ENCODE assay signal across 25 cellular contexts in genomic region chr20:46150982-46151381, GRCh38. TPM values are rescaled to one million over a fixed set of nuclear protein-coding genes. Genes with fewer than 3 reads are reported as not detected.
DNase-seq lines count a peak whose midpoint lies in the region; ATAC-seq, FAIRE-seq and TF ChIP-seq lines count a peak whose summit lies in the region.
"Had no signal": no experiment of that assay in that cellular context is flagged by ENCODE, and none has a peak within 500 bp of the region (broad histone marks: within the 10 kb centered on the region; RNA-seq: fewer than 3 reads in every experiment).

No MANE protein-coding gene starts in this region.

- H3K4me1 Mint-ChIP-seq in nephron progenitor cell, result peaks cover 48% of the 10 kb centered on the region
- H3K4me1 Mint-ChIP-seq in stimulated activated memory B cell treated with anti-CD40 and anti-IgM and Interleukin-4, amounts not matched to agents 10 μg/mL and 1 μg/mL and 100 μg/mL, for 72 hours, result no peaks in the 10 kb centered on the region
- H3K4me1 Mint-ChIP-seq: B cell had no signal

- H2BK15ac ChIP-seq in H1 (ENCODE audit: low read length), result peak overlapping the region; percentile 14; the same call in 1 of the 2 replicates

- TF ChIP-seq RAD21 in H1 (IDR thresholded peaks at IDR 0.05 in 1 of 2, conservative IDR thresholded peaks at IDR 0.05 in 1 of 2; ENCODE audit: low read depth in 2 of 2, low read length in 2 of 2), result no peak

- no peak overlapping the region for H3K18ac ChIP-seq in H1 (ENCODE audit: extremely low read depth, low read length)

- no peak overlapping the region for H3K9ac ChIP-seq in H1 (replicated peaks in 1 of 4; ENCODE audit: extremely low read depth in 1 of 4, low read depth in 3 of 4, low read length in 3 of 4)
- H3K9ac ChIP-seq: GM23248 had no signal

- peak overlapping the region; percentile 3 for H4K91ac ChIP-seq in H1 (replicated peaks; ENCODE audit: insufficient read length, low read length)

- H3K14ac ChIP-seq in H1 (ENCODE audit: insufficient read length), result no peak overlapping the region

- no peak for FAIRE-seq in H1 (lab: Jason Lieb, UNC)

- TF ChIP-seq EP300 in H1 (IDR thresholded peaks at IDR 0.05; ENCODE audit: borderline replicate concordance in 1 of 2, low read depth in 2 of 2, low read length in 2 of 2) (no peak), tibial nerve (IDR thresholded peaks at IDR 0.05) (no peak)

- H3K27ac Mint-ChIP-seq in nephron progenitor cell, result no peak overlapping the region
- H3K27ac Mint-ChIP-seq in stimulated activated memory B cell treated with anti-CD40 and anti-IgM and Interleukin-4, amounts not matched to agents 10 μg/mL and 1 μg/mL and 100 μg/mL, for 72 hours, result no peak overlapping the region
- H3K27ac Mint-ChIP-seq: B cell, HFFc6 had no signal

- CTCF ChIA-PET in H1 (lab: Charles Lee; ENCODE audit: partially characterized antibody), result interaction anchor here (0.6 to 21.6 kb wide), 18 partner anchors 9 to 237 kb away, joined by 3 to 233 read pairs (median 8); no protein-coding TSS in a partner anchor

- H3K56ac ChIP-seq in H1 (replicated peaks; ENCODE audit: insufficient read length, low read depth, low read length), result no peak overlapping the region

- TF ChIP-seq CTCF in H1 (IDR thresholded peaks at IDR 0.05; ENCODE audit: control extremely low read depth in 1 of 3, insufficient read depth in 1 of 3, low read depth in 1 of 3, low read length in 3 of 3), result no peak
- no peak for TF ChIP-seq CTCF in nephron progenitor cell (IDR thresholded peaks at IDR 0.05)
- TF ChIP-seq CTCF in tibial nerve (IDR thresholded peaks at IDR 0.05), result no peak

- H3K9me3 Mint-ChIP-seq in nephron progenitor cell, result no peaks in the 10 kb centered on the region
- no peaks in the 10 kb centered on the region for H3K9me3 Mint-ChIP-seq in stimulated activated memory B cell treated with anti-CD40 and anti-IgM and Interleukin-4, amounts not matched to agents 10 μg/mL and 1 μg/mL and 100 μg/mL, for 72 hours
- H3K9me3 Mint-ChIP-seq: HFFc6 had no signal

- H3K23me2 ChIP-seq in H1 (ENCODE audit: low read depth, low read length), result no peaks in the 10 kb centered on the region

- H2BK5ac ChIP-seq in H1 (ENCODE audit: low read depth, low read length), result no peak overlapping the region

- H3K36me3 ChIP-seq in H1 (ENCODE audit: control insufficient read depth in 2 of 4, insufficient read depth in 4 of 4, low read length in 3 of 4) (no peaks in the 10 kb centered on the region), tibial nerve (no peaks in the 10 kb centered on the region)
- H3K36me3 ChIP-seq: HAP-1, SJSA1 had no signal

- H3K79me2 ChIP-seq in H1 (ENCODE audit: control insufficient read depth in 1 of 2, insufficient read depth in 2 of 2, low read length in 2 of 2), result no peaks in the 10 kb centered on the region

- H3K4me2 ChIP-seq in H1 (ENCODE audit: insufficient read depth in 1 of 2, low read depth in 2 of 2, low read length in 2 of 2), result no peak overlapping the region

- H2BK120ac ChIP-seq in H1 (replicated peaks; ENCODE audit: low read depth, low read length), result no peak overlapping the region

- H3K27me3 ChIP-seq in H1 (replicated peaks in 1 of 4; ENCODE audit: control insufficient read depth in 3 of 4, extremely low read depth in 1 of 4, insufficient read depth in 3 of 4, low read length in 3 of 4) (no peaks in the 10 kb centered on the region), tibial nerve (peaks cover 0 to 25% of the 10 kb centered on the region in 2 donors)

- no peaks in the 10 kb centered on the region for H3K9me3 ChIP-seq in H1 (ENCODE audit: insufficient read depth in 2 of 2, low read depth in 1 of 2, low read length in 1 of 2)
- H3K9me3 ChIP-seq in tibial nerve, result no peaks in the 10 kb centered on the region
- H3K9me3 ChIP-seq: HAP-1, SJSA1 had no signal

- 93% methylated on average over 5 of the region's 5 CpGs; no CpG with 5 or more reads in 1 of the 2 experiments for WGBS in H1 (ENCODE audit: extremely low coverage in 1 of 2, insufficient coverage in 1 of 2, insufficient read length in 1 of 2, insufficient replicate concordance in 2 of 2, low coverage in 1 of 2, low lambda C conversion rate in 2 of 2, missing lambda C conversion rate in 1 of 2), 2 experiments
- WGBS in tibial nerve, 2 donors, result 48 to 60% methylated on average over 5 of the region's 5 CpGs

- peaks cover 30% of the 10 kb centered on the region for H3K27me3 Mint-ChIP-seq in nephron progenitor cell (ENCODE audit: low read depth, poor library complexity)
- H3K27me3 Mint-ChIP-seq in stimulated activated memory B cell treated with anti-CD40 and anti-IgM and Interleukin-4, amounts not matched to agents 10 μg/mL and 1 μg/mL and 100 μg/mL, for 72 hours, result peaks cover 17% of the 10 kb centered on the region

- ATAC-seq in stimulated activated memory B cell treated with anti-CD40 and anti-IgM and Interleukin-4, amounts not matched to agents 10 μg/mL and 1 μg/mL and 100 μg/mL, for 72 hours, result peak; percentile 10

- no peak overlapping the region for H2BK12ac ChIP-seq in H1 (ENCODE audit: low read depth, low read length)

- H3K4me3 Mint-ChIP-seq in nephron progenitor cell, result no peak overlapping the region
- no peak overlapping the region for H3K4me3 Mint-ChIP-seq in stimulated activated memory B cell treated with anti-CD40 and anti-IgM and Interleukin-4, amounts not matched to agents 10 μg/mL and 1 μg/mL and 100 μg/mL, for 72 hours
- H3K4me3 Mint-ChIP-seq: B cell, HFFc6 had no signal

- no peaks in the 10 kb centered on the region for H3K79me1 ChIP-seq in H1 (ENCODE audit: low read depth, low read length)

- H4K20me1 ChIP-seq in H1 (replicated peaks in 1 of 2; ENCODE audit: control insufficient read depth in 1 of 2, insufficient read depth in 2 of 2, low read length in 2 of 2), result no peaks in the 10 kb centered on the region

- H3K4me1 ChIP-seq in H1 (replicated peaks in 1 of 4; ENCODE audit: control insufficient read depth in 3 of 4, insufficient read depth in 4 of 4, low read length in 3 of 4) (peaks cover 0 to 5% (median 0%) of the 10 kb centered on the region in 4 experiments; a peak in 2 of 7 replicates), tibial nerve (no peaks in the 10 kb centered on the region)
- H3K4me1 ChIP-seq: HAP-1, SJSA1 had no signal

- no peak overlapping the region for H3K23ac ChIP-seq in H1 (ENCODE audit: insufficient read length)

- peak; percentile 46 for DNase-seq in DMS 273 (lab: John Stamatoyannopoulos, UW; ENCODE audit: unreplicated experiment)
- DNase-seq in DMS 273 treated with DMSO at 0.1 percent for 48 hours (lab: John Stamatoyannopoulos, UW), result no peak
- DNase-seq in H1 (ENCODE audit: low read depth in 1 of 2, low spot score in 2 of 2), result no peak
- DNase-seq in nephron progenitor cell, result peak; percentile 43
- no peak for DNase-seq in NCI-H446 treated with DMSO at 0.1 percent for 48 hours (lab: John Stamatoyannopoulos, UW)
- DNase-seq in tibial nerve (ENCODE audit: low spot score in 2 of 2), result no peak
- DNase-seq in NCI-H1105 treated with DMSO at 0.1 percent for 48 hours (lab: John Stamatoyannopoulos, UW), result no peak
- DNase-seq: Calu3, GM23248, HFFc6, IMR-90, KG1, MM.1S, NCI-H1436, NCI-H187, NCI-H2107, NCI-H446, NCI-H526 treated with DMSO at 0.1 percent for 48 hours, Right ventricle myocardium superior, RPMI8226 had no signal

- no peak overlapping the region for H3K4ac ChIP-seq in H1 (replicated peaks; ENCODE audit: insufficient read length, low read depth, low read length)

- TF ChIP-seq POLR2A in H1 (IDR thresholded peaks at IDR 0.05; ENCODE audit: control extremely low read depth in 1 of 2, low read depth in 2 of 2, low read length in 2 of 2) (no peak), tibial nerve (IDR thresholded peaks at IDR 0.05) (no peak)

- POLR2A ChIA-PET in H1 (lab: Charles Lee; ENCODE audit: partially characterized antibody), result no interaction called here

- H2AFZ ChIP-seq in H1 (ENCODE audit: low read length), result no peak overlapping the region
- H2AFZ ChIP-seq: GM23248 had no signal

- H3K36me3 Mint-ChIP-seq in nephron progenitor cell (ENCODE audit: low read depth), result no peaks in the 10 kb centered on the region
- no peaks in the 10 kb centered on the region for H3K36me3 Mint-ChIP-seq in stimulated activated memory B cell treated with anti-CD40 and anti-IgM and Interleukin-4, amounts not matched to agents 10 μg/mL and 1 μg/mL and 100 μg/mL, for 72 hours

- no peak overlapping the region for H2BK20ac ChIP-seq in H1 (ENCODE audit: low read length)

- H2AK5ac ChIP-seq in H1 (ENCODE audit: low read depth, low read length), result no peak overlapping the region

- H4K8ac ChIP-seq in H1 (ENCODE audit: extremely low read depth, insufficient read depth, low read length), result peak overlapping the region; percentile 57; the same call in 1 of the 2 replicates

- no peak overlapping the region for H4K5ac ChIP-seq in H1 (ENCODE audit: insufficient read length, low read depth, low read length)

- H3K4me3 ChIP-seq in H1 (ENCODE audit: extremely low read depth in 1 of 4, insufficient read depth in 2 of 4, low read depth in 3 of 4, low read length in 4 of 4) (no peak overlapping the region), tibial nerve (no peak overlapping the region)
- H3K4me3 ChIP-seq: GM23248, HAP-1, SJSA1 had no signal

- no peak overlapping the region for H3K27ac ChIP-seq in H1 (ENCODE audit: low read depth, low read length)
- H3K27ac ChIP-seq in tibial nerve, result no peak overlapping the region
- H3K27ac ChIP-seq: 22Rv1, GM23248, SJSA1 had no signal

TF ChIP-seq in H1, 55 proteins besides CTCF, POLR2A, EP300 and RAD21 (continues in another document):
- no peak for TF ChIP-seq EGR1 (IDR thresholded peaks at IDR 0.05; ENCODE audit: borderline replicate concordance, low read depth, low read length)
- no peak for TF ChIP-seq CREB1 (IDR thresholded peaks at IDR 0.05)
- TF ChIP-seq CTBP2 (IDR thresholded peaks at IDR 0.05; ENCODE audit: borderline replicate concordance, insufficient read depth, insufficient read length, low read length), result no peak
- TF ChIP-seq POU5F1 (IDR thresholded peaks at IDR 0.05; ENCODE audit: low read depth, low read length), result no peak
- no peak for TF ChIP-seq HDAC2 (IDR thresholded peaks at IDR 0.05; ENCODE audit: borderline replicate concordance in 1 of 2, low read depth in 2 of 2, low read length in 2 of 2)
- no peak for TF ChIP-seq TEAD4 (IDR thresholded peaks at IDR 0.05; ENCODE audit: low read depth, low read length)
- TF ChIP-seq SAP30 (IDR thresholded peaks at IDR 0.05; ENCODE audit: insufficient read depth, insufficient replicate concordance, low read length), result no peak
- no peak for TF ChIP-seq GTF2F1 (IDR thresholded peaks at IDR 0.05; ENCODE audit: borderline replicate concordance, low read depth, low read length)

RNA-seq across cellular contexts. Expression of gene CD40, which starts 32.9 kb away (rescaled TPM):
- 12.1 and 14.5 TPM in 2 replicates for total RNA-seq in H1 (2021; fragmentation: NEBNext Ultra II Directional; extraction: Animal tissue kit (Norgen Biotek cat#: 25700))
- 18.8 and 19.6 TPM in 2 replicates for polyA plus RNA-seq in H1 (2011; rRNA removed)
- 23.9 TPM for polyA plus RNA-seq in H1 (2011; cell fraction: cytosol; rRNA removed)
- polyA plus RNA-seq in H1 (2011; cell fraction: nucleus; rRNA removed), result 22.4 TPM
- polyA plus RNA-seq in H1 (2012, experiment 1 of 2), result 14.7 to 17.5 TPM (median 16.8 TPM) in 4 replicates
- 11.8 TPM for polyA plus RNA-seq in H1 (2012, experiment 2 of 2)
- polyA plus RNA-seq in H1 (2013, experiment 1 of 2), result 17.8 TPM
- 19.9 TPM for polyA plus RNA-seq in H1 (2013, experiment 2 of 2)
- 14.9 and 15.1 TPM in 2 replicates for polyA minus RNA-seq in H1 (2011; rRNA and poly(A)+ RNA removed)
- polyA minus RNA-seq in H1 (2011; cell fraction: cytosol; rRNA and poly(A)+ RNA removed), result 12.1 TPM
- polyA minus RNA-seq in H1 (2011; cell fraction: nucleus; rRNA and poly(A)+ RNA removed), result 8.8 TPM
- 10 to 100 TPM; 18.0 to 32.8 (median 25.1) TPM for total RNA-seq in tibial nerve

Comparison
In these comparisons a context has a peak if more than half of its experiments do, and no peak if none do; other contexts are left out.
1. DNase-seq: peak in DMS 273 (single experiment) and nephron progenitor cell (single experiment); none in DMS 273 treated with DMSO at 0.1 percent for 48 hours (single experiment), H1 (0 of 2), NCI-H446 treated with DMSO at 0.1 percent for 48 hours (single experiment), tibial nerve (0 of 2) and NCI-H1105 treated with DMSO at 0.1 percent for 48 hours (single experiment).